In genomic region chr16:89257757-89258465, GRCh38 we compare ENCODE assay signal across 9 cellular contexts. TPM values are rescaled to one million over a fixed set of nuclear protein-coding genes. Genes with fewer than 3 reads are reported as not detected.
DNase-seq lines count a peak whose midpoint lies in the region; TF ChIP-seq lines count a peak whose summit lies in the region.
"Had no signal": no experiment of that assay in that cellular context is flagged by ENCODE, and none has a peak within 500 bp of the region (broad histone marks: within the 10 kb centered on the region; RNA-seq: fewer than 3 reads in every experiment).

No MANE protein-coding gene starts in this region.

- no peaks in the 10 kb centered on the region for H3K79me2 ChIP-seq in osteoblast (ENCODE audit: insufficient read depth, low read length)

- H3K27me3 ChIP-seq in CD8-positive, alpha-beta memory T cell (ENCODE audit: insufficient read depth, low read length, poor library complexity, severe bottlenecking) = peaks cover 4% of the 10 kb centered on the region
- H3K27me3 ChIP-seq in duodenal mucosa (ENCODE audit: control insufficient read depth in 1 of 2, insufficient read depth in 2 of 2, low read length in 2 of 2) = no peaks in the 10 kb centered on the region
- H3K27me3 ChIP-seq in osteoblast (ENCODE audit: insufficient read depth, low read length) = no peaks in the 10 kb centered on the region

- POLR2A ChIA-PET in CD8-positive, alpha-beta memory T cell (lab: Charles Lee) = no interaction called here

- H3K4me3 ChIP-seq in CD8-positive, alpha-beta memory T cell (ENCODE audit: low read length) = no peak overlapping the region
- peak overlapping the region; percentile 68 to 73 for H3K4me3 ChIP-seq in duodenal mucosa (ENCODE audit: low read depth in 1 of 2, low read length in 2 of 2)
- H3K4me3 ChIP-seq in osteoblast (ENCODE audit: insufficient read depth, low read length) = peak overlapping the region; percentile 68

- peaks cover 12 to 26% (median 16%) of the 10 kb centered on the region in 3 donors for H3K4me1 Mint-ChIP-seq in CD8-positive, alpha-beta memory T cell

- H3K9me3 Mint-ChIP-seq in CD8-positive, alpha-beta memory T cell = no peaks in the 10 kb centered on the region

- TF ChIP-seq CTCF in osteoblast (IDR thresholded peaks at IDR 0.05; ENCODE audit: extremely low read depth, low read depth, low read length) = no peak

- no peaks in the 10 kb centered on the region for H3K36me3 ChIP-seq in CD8-positive, alpha-beta memory T cell (ENCODE audit: insufficient read depth, low read length)
- H3K36me3 ChIP-seq in duodenal mucosa (ENCODE audit: control insufficient read depth in 1 of 2, insufficient read depth in 2 of 2, low read length in 2 of 2) (no peaks in the 10 kb centered on the region), osteoblast (ENCODE audit: insufficient read depth, low read length) (no peaks in the 10 kb centered on the region)
- H3K36me3 ChIP-seq: cardiac muscle cell had no signal

- H3K4me1 ChIP-seq in CD8-positive, alpha-beta memory T cell (ENCODE audit: insufficient read depth, low read length) = peaks cover 7% of the 10 kb centered on the region
- peaks cover 5 to 12% of the 10 kb centered on the region in 2 donors for H3K4me1 ChIP-seq in duodenal mucosa (ENCODE audit: control insufficient read depth in 1 of 2, insufficient read depth in 2 of 2, low read length in 2 of 2)
- peaks cover 3% of the 10 kb centered on the region for H3K4me1 ChIP-seq in osteoblast (ENCODE audit: insufficient read depth, low read length)

- no peaks in the 10 kb centered on the region for H3K9me3 ChIP-seq in CD8-positive, alpha-beta memory T cell (ENCODE audit: low read length)
- H3K9me3 ChIP-seq in duodenal mucosa (ENCODE audit: control insufficient read depth in 1 of 2, low read length in 2 of 2) (peaks cover 0 to 3% of the 10 kb centered on the region in 2 donors), osteoblast (ENCODE audit: low read depth, low read length) (no peaks in the 10 kb centered on the region)

- H4K20me1 ChIP-seq in osteoblast (ENCODE audit: insufficient read depth, low read length) = no peaks in the 10 kb centered on the region

- CTCF ChIA-PET in CD8-positive, alpha-beta memory T cell (lab: Charles Lee) = no interaction called here

- peak overlapping the region; percentile 69 for H3K4me2 ChIP-seq in osteoblast (ENCODE audit: insufficient read depth, low read length)

- H3K27me3 Mint-ChIP-seq in CD8-positive, alpha-beta memory T cell = peaks cover 24 to 29% of the 10 kb centered on the region in 2 donors

- H3K4me3 Mint-ChIP-seq in CD8-positive, alpha-beta memory T cell = peak overlapping the region; percentile 28 to 89 (median 70)

- no peak for DNase-seq in CD8-positive, alpha-beta memory T cell
- DNase-seq in HuH-7 (ENCODE audit: low spot score) (peak; percentile 90), osteoblast (ENCODE audit: insufficient read length, low spot score, missing footprints) (peak; percentile 56), GDM1 (lab: John Stamatoyannopoulos, UW) (no peak), HPDE6-E6E7 (ENCODE audit: extremely low spot score) (no peak), NOMO-1 (lab: John Stamatoyannopoulos, UW; ENCODE audit: unreplicated experiment in 2 of 2) (no peak)
- DNase-seq in activated effector memory CD4-positive, alpha-beta T cell treated with anti-CD3 and anti-CD28 coated beads, Interleukin-2, amount 50 U/mL, for 16 hours = no peak

- H3K27ac Mint-ChIP-seq in CD8-positive, alpha-beta memory T cell = peak overlapping the region in 4 of 8 donors; percentile 11 to 38 (median 28)

- no peaks in the 10 kb centered on the region for H3K36me3 Mint-ChIP-seq in CD8-positive, alpha-beta memory T cell

- H3K27ac ChIP-seq in CD8-positive, alpha-beta memory T cell (ENCODE audit: low read depth, low read length) = no peak overlapping the region
- H3K27ac ChIP-seq in duodenal mucosa (ENCODE audit: low read depth, low read length) (no peak overlapping the region), osteoblast (ENCODE audit: low read depth, low read length) (no peak overlapping the region)
- H3K27ac ChIP-seq: cardiac muscle cell had no signal

- peak overlapping the region; percentile 74 for H2AFZ ChIP-seq in osteoblast (ENCODE audit: low read length)

- peak overlapping the region; percentile 64 to 78 for H3K9ac ChIP-seq in duodenal mucosa (ENCODE audit: low read depth in 1 of 2, low read length in 2 of 2)

RNA-seq across cellular contexts. Expression of gene ZNF778, which starts 40.4 kb away (rescaled TPM):
- 10 to 100 TPM; 11.4 to 13.5 TPM for total RNA-seq in CD8-positive, alpha-beta memory T cell
- 4.1 TPM for polyA plus RNA-seq in CD8-positive, alpha-beta memory T cell
- 6.2 and 8.7 TPM in 2 replicates for total RNA-seq in osteoblast

RNA-seq across cellular contexts. Expression of gene SLC22A31, which starts 57.6 kb away (rescaled TPM):
- not detected for total RNA-seq in CD8-positive, alpha-beta memory T cell
- not detected for polyA plus RNA-seq in CD8-positive, alpha-beta memory T cell
- not detected in 2 replicates for total RNA-seq in osteoblast

Comparison
In these comparisons a context has a peak if more than half of its experiments do, and no peak if none do; other contexts are left out.
1. DNase-seq: peak in HuH-7 (single experiment) and osteoblast (single experiment); none in CD8-positive, alpha-beta memory T cell (0 of 5), GDM1 (single experiment), HPDE6-E6E7 (single experiment), NOMO-1 (0 of 2) and activated effector memory CD4-positive, alpha-beta T cell treated with anti-CD3 and anti-CD28 coated beads, Interleukin-2, amount 50 U/mL, for 16 hours (single experiment).